Comparison of ENCODE assay signal across 3 cellular contexts in the genomic region with DNA sequence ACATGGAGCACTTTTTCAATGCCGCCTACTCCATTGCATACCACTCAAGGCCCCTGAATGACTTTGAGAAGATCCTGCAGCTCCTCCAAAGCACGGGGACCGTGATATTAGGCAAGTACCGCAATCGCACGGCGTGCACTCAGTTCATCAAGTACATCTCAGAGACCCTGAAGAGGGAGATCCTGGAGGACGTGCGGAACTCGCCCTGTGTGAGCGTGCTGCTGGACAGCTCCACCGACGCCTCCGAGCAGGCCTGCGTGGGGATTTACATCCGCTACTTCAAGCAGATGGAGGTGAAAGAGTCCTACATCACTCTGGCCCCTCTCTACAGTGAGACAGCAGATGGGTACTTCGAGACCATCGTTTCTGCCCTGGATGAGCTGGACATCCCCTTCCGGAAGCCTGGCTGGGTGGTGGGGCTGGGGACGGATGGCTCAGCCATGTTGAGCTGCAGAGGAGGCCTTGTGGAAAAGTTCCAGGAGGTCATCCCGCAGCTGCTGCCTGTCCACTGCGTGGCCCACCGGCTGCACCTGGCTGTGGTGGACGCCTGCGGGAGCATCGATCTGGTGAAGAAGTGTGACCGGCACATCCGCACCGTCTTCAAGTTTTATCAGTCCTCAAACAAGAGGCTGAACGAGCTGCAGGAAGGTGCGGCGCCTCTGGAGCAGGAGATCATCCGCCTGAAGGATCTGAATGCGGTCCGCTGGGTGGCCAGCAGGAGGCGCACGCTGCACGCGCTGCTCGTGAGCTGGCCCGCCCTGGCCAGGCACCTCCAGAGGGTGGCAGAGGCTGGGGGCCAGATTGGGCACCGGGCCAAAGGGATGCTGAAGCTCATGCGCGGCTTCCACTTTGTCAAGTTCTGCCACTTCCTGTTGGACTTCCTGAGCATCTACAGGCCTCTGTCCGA.
A peak's percentile ranks its signal among the peaks of the same experiment; 100 is the strongest.
TF ChIP-seq lines count a peak whose summit lies in the region.

No MANE protein-coding gene starts in this region.

TF ChIP-seq in SK-N-SH, 30 proteins besides CTCF, POLR2A, EP300 and RAD21:
- TF ChIP-seq RXRA (IDR thresholded peaks at IDR 0.05; ENCODE audit: borderline replicate concordance, low read depth), result no peak
- TF ChIP-seq EZH2phosphoT487 (IDR thresholded peaks at IDR 0.05; ENCODE audit: borderline replicate concordance, low read depth), result no peak
- TF ChIP-seq GATA2 (CRISPR knock-in tag; IDR thresholded peaks at IDR 0.05), result no peak
- TF ChIP-seq, protein P1, sequence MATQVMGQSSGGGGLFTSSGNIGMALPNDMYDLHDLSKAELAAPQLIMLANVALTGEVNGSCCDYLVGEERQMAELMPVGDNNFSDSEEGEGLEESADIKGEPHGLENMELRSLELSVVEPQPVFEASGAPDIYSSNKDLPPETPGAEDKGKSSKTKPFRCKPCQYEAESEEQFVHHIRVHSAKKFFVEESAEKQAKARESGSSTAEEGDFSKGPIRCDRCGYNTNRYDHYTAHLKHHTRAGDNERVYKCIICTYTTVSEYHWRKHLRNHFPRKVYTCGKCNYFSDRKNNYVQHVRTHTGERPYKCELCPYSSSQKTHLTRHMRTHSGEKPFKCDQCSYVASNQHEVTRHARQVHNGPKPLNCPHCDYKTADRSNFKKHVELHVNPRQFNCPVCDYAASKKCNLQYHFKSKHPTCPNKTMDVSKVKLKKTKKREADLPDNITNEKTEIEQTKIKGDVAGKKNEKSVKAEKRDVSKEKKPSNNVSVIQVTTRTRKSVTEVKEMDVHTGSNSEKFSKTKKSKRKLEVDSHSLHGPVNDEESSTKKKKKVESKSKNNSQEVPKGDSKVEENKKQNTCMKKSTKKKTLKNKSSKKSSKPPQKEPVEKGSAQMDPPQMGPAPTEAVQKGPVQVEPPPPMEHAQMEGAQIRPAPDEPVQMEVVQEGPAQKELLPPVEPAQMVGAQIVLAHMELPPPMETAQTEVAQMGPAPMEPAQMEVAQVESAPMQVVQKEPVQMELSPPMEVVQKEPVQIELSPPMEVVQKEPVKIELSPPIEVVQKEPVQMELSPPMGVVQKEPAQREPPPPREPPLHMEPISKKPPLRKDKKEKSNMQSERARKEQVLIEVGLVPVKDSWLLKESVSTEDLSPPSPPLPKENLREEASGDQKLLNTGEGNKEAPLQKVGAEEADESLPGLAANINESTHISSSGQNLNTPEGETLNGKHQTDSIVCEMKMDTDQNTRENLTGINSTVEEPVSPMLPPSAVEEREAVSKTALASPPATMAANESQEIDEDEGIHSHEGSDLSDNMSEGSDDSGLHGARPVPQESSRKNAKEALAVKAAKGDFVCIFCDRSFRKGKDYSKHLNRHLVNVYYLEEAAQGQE (IDR thresholded peaks at IDR 0.05; ENCODE audit: low read depth, low read length), result 0 out of 2 replicates have a peak, but pooled peaks have one; percentile 31
- no peak for TF ChIP-seq SIN3A (IDR thresholded peaks at IDR 0.05; ENCODE audit: borderline replicate concordance, low read depth, low read length)
TF ChIP-seq in SK-N-SH: peak in this region for 1.

TF ChIP-seq in SK-N-SH treated with all-trans-retinoic acid at 6 μM for 48 hours, 23 proteins besides CTCF, POLR2A, EP300 and RAD21:
- TF ChIP-seq PPARA (CRISPR knock-in tag; IDR thresholded peaks at IDR 0.05; ENCODE audit: borderline replicate concordance), result no peak
- no peak for TF ChIP-seq TCF4 (CRISPR knock-in tag; IDR thresholded peaks at IDR 0.05; ENCODE audit: borderline replicate concordance)
- no peak for TF ChIP-seq ARNTL (CRISPR knock-in tag; IDR thresholded peaks at IDR 0.05; ENCODE audit: borderline replicate concordance, low read depth)
- TF ChIP-seq ISL1 (CRISPR knock-in tag; IDR thresholded peaks at IDR 0.05), result no peak
- no peak for TF ChIP-seq ZC3H10 (CRISPR knock-in tag; IDR thresholded peaks at IDR 0.05)
- TF ChIP-seq, protein P2, sequence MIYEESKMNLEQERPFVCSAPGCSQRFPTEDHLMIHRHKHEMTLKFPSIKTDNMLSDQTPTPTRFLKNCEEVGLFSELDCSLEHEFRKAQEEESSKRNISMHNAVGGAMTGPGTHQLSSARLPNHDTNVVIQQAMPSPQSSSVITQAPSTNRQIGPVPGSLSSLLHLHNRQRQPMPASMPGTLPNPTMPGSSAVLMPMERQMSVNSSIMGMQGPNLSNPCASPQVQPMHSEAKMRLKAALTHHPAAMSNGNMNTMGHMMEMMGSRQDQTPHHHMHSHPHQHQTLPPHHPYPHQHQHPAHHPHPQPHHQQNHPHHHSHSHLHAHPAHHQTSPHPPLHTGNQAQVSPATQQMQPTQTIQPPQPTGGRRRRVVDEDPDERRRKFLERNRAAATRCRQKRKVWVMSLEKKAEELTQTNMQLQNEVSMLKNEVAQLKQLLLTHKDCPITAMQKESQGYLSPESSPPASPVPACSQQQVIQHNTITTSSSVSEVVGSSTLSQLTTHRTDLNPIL (CRISPR knock-in tag; IDR thresholded peaks at IDR 0.05; ENCODE audit: low read depth), result no peak
- no peak for TF ChIP-seq ZNF70 (CRISPR knock-in tag; IDR thresholded peaks at IDR 0.05)
- TF ChIP-seq, protein P3, sequence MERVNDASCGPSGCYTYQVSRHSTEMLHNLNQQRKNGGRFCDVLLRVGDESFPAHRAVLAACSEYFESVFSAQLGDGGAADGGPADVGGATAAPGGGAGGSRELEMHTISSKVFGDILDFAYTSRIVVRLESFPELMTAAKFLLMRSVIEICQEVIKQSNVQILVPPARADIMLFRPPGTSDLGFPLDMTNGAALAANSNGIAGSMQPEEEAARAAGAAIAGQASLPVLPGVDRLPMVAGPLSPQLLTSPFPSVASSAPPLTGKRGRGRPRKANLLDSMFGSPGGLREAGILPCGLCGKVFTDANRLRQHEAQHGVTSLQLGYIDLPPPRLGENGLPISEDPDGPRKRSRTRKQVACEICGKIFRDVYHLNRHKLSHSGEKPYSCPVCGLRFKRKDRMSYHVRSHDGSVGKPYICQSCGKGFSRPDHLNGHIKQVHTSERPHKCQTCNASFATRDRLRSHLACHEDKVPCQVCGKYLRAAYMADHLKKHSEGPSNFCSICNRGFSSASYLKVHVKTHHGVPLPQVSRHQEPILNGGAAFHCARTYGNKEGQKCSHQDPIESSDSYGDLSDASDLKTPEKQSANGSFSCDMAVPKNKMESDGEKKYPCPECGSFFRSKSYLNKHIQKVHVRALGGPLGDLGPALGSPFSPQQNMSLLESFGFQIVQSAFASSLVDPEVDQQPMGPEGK (CRISPR knock-in tag; IDR thresholded peaks at IDR 0.05; ENCODE audit: borderline replicate concordance), result no peak
- TF ChIP-seq, protein P4, sequence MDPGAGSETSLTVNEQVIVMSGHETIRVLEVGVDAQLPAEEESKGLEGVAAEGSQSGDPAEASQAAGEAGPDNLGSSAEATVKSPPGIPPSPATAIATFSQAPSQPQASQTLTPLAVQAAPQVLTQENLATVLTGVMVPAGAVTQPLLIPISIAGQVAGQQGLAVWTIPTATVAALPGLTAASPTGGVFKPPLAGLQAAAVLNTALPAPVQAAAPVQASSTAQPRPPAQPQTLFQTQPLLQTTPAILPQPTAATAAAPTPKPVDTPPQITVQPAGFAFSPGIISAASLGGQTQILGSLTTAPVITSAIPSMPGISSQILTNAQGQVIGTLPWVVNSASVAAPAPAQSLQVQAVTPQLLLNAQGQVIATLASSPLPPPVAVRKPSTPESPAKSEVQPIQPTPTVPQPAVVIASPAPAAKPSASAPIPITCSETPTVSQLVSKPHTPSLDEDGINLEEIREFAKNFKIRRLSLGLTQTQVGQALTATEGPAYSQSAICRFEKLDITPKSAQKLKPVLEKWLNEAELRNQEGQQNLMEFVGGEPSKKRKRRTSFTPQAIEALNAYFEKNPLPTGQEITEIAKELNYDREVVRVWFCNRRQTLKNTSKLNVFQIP (CRISPR knock-in tag; IDR thresholded peaks at IDR 0.05; ENCODE audit: borderline replicate concordance, low read depth), result no peak
- TF ChIP-seq, protein P5, sequence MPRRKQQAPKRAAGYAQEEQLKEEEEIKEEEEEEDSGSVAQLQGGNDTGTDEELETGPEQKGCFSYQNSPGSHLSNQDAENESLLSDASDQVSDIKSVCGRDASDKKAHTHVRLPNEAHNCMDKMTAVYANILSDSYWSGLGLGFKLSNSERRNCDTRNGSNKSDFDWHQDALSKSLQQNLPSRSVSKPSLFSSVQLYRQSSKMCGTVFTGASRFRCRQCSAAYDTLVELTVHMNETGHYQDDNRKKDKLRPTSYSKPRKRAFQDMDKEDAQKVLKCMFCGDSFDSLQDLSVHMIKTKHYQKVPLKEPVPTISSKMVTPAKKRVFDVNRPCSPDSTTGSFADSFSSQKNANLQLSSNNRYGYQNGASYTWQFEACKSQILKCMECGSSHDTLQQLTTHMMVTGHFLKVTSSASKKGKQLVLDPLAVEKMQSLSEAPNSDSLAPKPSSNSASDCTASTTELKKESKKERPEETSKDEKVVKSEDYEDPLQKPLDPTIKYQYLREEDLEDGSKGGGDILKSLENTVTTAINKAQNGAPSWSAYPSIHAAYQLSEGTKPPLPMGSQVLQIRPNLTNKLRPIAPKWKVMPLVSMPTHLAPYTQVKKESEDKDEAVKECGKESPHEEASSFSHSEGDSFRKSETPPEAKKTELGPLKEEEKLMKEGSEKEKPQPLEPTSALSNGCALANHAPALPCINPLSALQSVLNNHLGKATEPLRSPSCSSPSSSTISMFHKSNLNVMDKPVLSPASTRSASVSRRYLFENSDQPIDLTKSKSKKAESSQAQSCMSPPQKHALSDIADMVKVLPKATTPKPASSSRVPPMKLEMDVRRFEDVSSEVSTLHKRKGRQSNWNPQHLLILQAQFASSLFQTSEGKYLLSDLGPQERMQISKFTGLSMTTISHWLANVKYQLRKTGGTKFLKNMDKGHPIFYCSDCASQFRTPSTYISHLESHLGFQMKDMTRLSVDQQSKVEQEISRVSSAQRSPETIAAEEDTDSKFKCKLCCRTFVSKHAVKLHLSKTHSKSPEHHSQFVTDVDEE (CRISPR knock-in tag; IDR thresholded peaks at IDR 0.05), result no peak
- no peak for TF ChIP-seq GLIS3 (CRISPR knock-in tag; IDR thresholded peaks at IDR 0.05)
- no peak for TF ChIP-seq ZFP3 (CRISPR knock-in tag; IDR thresholded peaks at IDR 0.05)

TF ChIP-seq in IMR-90, 13 proteins besides CTCF, POLR2A, EP300 and RAD21:
- no peak for TF ChIP-seq MAFK (IDR thresholded peaks at IDR 0.05; ENCODE audit: low read depth, low read length)
- TF ChIP-seq NFE2L2 (IDR thresholded peaks at IDR 0.05; ENCODE audit: low read depth, low read length), result no peak
- TF ChIP-seq, protein P6, sequence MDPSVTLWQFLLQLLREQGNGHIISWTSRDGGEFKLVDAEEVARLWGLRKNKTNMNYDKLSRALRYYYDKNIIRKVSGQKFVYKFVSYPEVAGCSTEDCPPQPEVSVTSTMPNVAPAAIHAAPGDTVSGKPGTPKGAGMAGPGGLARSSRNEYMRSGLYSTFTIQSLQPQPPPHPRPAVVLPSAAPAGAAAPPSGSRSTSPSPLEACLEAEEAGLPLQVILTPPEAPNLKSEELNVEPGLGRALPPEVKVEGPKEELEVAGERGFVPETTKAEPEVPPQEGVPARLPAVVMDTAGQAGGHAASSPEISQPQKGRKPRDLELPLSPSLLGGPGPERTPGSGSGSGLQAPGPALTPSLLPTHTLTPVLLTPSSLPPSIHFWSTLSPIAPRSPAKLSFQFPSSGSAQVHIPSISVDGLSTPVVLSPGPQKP (IDR thresholded peaks at IDR 0.05; ENCODE audit: borderline replicate concordance, low read depth, low read length), result no peak
- TF ChIP-seq SMC3 (IDR thresholded peaks at IDR 0.05; ENCODE audit: low read depth, low read length), result no peak
TF ChIP-seq in IMR-90: peak in this region for 0.
